Comparison of ENCODE assay signal across 10 cellular contexts in the genomic region with DNA sequence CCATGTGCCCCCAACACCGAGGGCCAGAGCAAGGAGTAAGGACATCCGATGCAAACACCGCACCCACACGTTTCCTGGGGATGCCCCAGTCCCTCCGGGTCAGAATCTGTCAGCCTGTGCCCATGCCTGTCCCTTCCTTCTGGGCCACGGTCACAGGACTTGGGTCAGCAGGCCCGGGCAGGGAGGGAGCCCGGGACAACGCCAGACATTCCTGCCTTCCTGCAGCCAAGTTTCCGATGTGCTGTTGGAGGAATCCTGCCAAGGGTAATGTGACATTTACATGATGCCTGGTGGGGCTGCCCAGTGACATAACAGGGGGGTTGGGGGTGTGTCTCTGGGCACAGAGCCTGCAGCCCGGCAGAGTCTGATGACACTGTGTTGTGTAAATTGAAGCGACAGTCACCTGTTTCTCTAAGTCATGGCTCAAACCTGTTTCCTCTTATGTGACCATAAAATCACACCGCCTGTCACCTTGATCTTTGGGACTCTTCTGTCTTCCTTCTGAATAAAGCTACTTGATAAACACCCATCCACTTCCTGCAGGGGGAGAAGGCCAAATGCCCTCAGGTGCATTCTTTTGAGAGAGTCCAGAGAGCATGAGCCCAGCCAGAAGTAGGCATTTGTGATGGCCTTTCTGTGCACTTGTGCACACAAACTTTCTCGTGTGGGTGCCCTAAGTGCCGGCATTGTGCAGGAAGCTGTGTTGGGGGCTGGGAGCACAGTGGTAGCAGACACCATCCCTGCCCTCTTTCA.
DNase-seq lines count a peak whose midpoint lies in the region; ATAC-seq and TF ChIP-seq lines count a peak whose summit lies in the region.
"Had no signal": no experiment of that assay in that cellular context is flagged by ENCODE, and none has a peak within 500 bp of the region (broad histone marks: within the 10 kb centered on the region; RNA-seq: fewer than 3 reads in every experiment).

No MANE protein-coding gene starts in this region.

- H3K27ac ChIP-seq in thyroid gland, result peak overlapping the region; percentile 37 to 85 (median 56)

- H3K36me3 Mint-ChIP-seq in WTC11, result no peaks in the 10 kb centered on the region

- H3K27me3 ChIP-seq in thyroid gland, result no peaks in the 10 kb centered on the region

- DNase-seq in NCI-H146 (lab: John Stamatoyannopoulos, UW), result peak; percentile 31
- no peak for DNase-seq in NCI-H146 treated with DMSO at 0.1 percent for 48 hours (lab: John Stamatoyannopoulos, UW; ENCODE audit: unreplicated experiment)
- no peak for DNase-seq in WTC11 (ENCODE audit: low spot score)
- peak; percentile 88 for DNase-seq in left lobe of liver (ENCODE audit: low spot score)
- DNase-seq in thyroid gland, result peak; percentile 68 to 78
- DNase-seq in cerebellar nuclear complex (lab: John Stamatoyannopoulos, UW), result no peak
- DNase-seq: activated CD4-positive, CD25-positive, alpha-beta regulatory T cell; naive thymus-derived CD4-positive, alpha-beta T cell had no signal

- intact Hi-C loops in thyroid gland (cut with DNase I), result no loop called here

- no peaks in the 10 kb centered on the region for H3K9me3 ChIP-seq in thyroid gland

- H3K4me1 Mint-ChIP-seq in WTC11, result peaks cover 28% of the 10 kb centered on the region

- TF ChIP-seq CTCF in WTC11 (IDR thresholded peaks at IDR 0.05) (no peak), thyroid gland (IDR thresholded peaks at IDR 0.05) (peak in 1 of 6 experiments; percentile 24)

- CTCF ChIA-PET in WTC11 (lab: Charles Lee), result interaction anchor here (1.0 to 3.3 kb wide), 7 partner anchors 9 to 247 kb away, joined by 3 to 24 read pairs (median 13); no protein-coding TSS in a partner anchor

- POLR2A ChIA-PET in WTC11 (lab: Charles Lee), result no interaction called here

- H3K27ac Mint-ChIP-seq in WTC11, result peak overlapping the region; percentile 48; the same call in 1 of the 2 replicates

- ATAC-seq in WTC11 (no peak), left lobe of liver (peak; percentile 57), GM18909 (IDR thresholded peaks at IDR 0.05; ENCODE audit: poor library complexity, unreplicated experiment) (no peak), GM19467 (IDR thresholded peaks at IDR 0.05; ENCODE audit: unreplicated experiment) (no peak)
- ATAC-seq: naive thymus-derived CD4-positive, alpha-beta T cell had no signal

- no peak for TF ChIP-seq POLR2A in thyroid gland (IDR thresholded peaks at IDR 0.05)

- no peak overlapping the region for H3K4me3 Mint-ChIP-seq in WTC11
- H3K4me3 Mint-ChIP-seq: naive thymus-derived CD4-positive, alpha-beta T cell had no signal

- peaks cover 20 to 22% of the 10 kb centered on the region in 2 donors for H3K4me1 ChIP-seq in thyroid gland

- H3K9me3 Mint-ChIP-seq in WTC11, result peaks cover 5% of the 10 kb centered on the region; the same call in 1 of the 2 replicates
- H3K9me3 Mint-ChIP-seq: naive thymus-derived CD4-positive, alpha-beta T cell had no signal

- no peaks in the 10 kb centered on the region for H3K36me3 ChIP-seq in thyroid gland

- no peak overlapping the region for H3K4me3 ChIP-seq in thyroid gland (replicated peaks in 1 of 3)

- no peaks in the 10 kb centered on the region for H3K27me3 Mint-ChIP-seq in WTC11 (ENCODE audit: low read depth)
- H3K27me3 Mint-ChIP-seq: naive thymus-derived CD4-positive, alpha-beta T cell had no signal

- 34 to 40% methylated on average over 15 of the region's 15 CpGs for WGBS in thyroid gland, 2 donors

TF ChIP-seq in WTC11, 78 proteins besides CTCF, POLR2A, EP300 and RAD21 (continues in another document):
- TF ChIP-seq ZNF219 (CRISPR knock-in tag; IDR thresholded peaks at IDR 0.05; ENCODE audit: borderline replicate concordance), result no peak
- TF ChIP-seq, protein P1, sequence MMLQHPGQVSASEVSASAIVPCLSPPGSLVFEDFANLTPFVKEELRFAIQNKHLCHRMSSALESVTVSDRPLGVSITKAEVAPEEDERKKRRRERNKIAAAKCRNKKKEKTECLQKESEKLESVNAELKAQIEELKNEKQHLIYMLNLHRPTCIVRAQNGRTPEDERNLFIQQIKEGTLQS (CRISPR knock-in tag; conservative IDR thresholded peaks at IDR 0.05), result no peak
- no peak for TF ChIP-seq MXD4 (CRISPR knock-in tag; IDR thresholded peaks at IDR 0.05; ENCODE audit: borderline replicate concordance)
- TF ChIP-seq, protein P2, sequence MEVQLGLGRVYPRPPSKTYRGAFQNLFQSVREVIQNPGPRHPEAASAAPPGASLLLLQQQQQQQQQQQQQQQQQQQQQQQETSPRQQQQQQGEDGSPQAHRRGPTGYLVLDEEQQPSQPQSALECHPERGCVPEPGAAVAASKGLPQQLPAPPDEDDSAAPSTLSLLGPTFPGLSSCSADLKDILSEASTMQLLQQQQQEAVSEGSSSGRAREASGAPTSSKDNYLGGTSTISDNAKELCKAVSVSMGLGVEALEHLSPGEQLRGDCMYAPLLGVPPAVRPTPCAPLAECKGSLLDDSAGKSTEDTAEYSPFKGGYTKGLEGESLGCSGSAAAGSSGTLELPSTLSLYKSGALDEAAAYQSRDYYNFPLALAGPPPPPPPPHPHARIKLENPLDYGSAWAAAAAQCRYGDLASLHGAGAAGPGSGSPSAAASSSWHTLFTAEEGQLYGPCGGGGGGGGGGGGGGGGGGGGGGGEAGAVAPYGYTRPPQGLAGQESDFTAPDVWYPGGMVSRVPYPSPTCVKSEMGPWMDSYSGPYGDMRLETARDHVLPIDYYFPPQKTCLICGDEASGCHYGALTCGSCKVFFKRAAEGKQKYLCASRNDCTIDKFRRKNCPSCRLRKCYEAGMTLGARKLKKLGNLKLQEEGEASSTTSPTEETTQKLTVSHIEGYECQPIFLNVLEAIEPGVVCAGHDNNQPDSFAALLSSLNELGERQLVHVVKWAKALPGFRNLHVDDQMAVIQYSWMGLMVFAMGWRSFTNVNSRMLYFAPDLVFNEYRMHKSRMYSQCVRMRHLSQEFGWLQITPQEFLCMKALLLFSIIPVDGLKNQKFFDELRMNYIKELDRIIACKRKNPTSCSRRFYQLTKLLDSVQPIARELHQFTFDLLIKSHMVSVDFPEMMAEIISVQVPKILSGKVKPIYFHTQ (CRISPR knock-in tag; IDR thresholded peaks at IDR 0.05), result no peak
- TF ChIP-seq ELF4 (CRISPR knock-in tag; IDR thresholded peaks at IDR 0.05; ENCODE audit: low read depth), result no peak
- no peak for TF ChIP-seq ZNF532 (CRISPR knock-in tag; IDR thresholded peaks at IDR 0.05; ENCODE audit: borderline replicate concordance)
- TF ChIP-seq, protein P3, sequence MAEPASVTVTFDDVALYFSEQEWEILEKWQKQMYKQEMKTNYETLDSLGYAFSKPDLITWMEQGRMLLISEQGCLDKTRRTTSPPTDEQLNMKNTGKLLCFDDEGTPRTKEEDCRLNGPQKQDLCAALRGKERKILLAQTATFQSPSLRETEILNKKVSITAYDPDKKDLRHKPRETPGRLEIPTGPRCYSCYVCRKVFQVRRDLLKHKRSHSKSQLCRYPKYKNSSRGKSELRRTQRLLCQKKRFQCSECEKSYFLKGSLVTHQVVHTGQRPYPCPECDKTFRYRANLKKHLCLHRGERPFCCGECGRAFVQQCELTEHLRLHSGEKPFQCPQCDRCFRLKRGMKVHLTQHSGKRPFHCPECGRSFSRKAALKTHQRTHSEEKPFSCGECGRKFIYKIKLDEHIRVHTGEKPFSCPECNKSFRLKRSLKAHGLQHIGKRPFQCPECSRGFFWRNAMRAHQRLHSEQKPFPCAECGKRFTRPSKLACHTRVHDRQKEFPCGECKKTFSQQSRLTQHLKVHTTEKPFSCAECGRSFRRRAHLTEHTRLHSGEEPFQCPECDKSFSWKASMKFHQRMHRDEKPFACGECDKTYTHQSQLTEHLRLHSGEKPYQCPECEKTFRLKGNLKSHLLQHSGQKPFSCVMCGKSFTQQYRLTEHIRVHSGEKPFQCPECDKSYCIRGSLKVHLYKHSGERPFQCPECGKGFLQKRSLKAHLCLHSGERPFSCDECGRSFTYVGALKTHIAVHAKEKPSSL (CRISPR knock-in tag; conservative IDR thresholded peaks at IDR 0.05), result no peak
- TF ChIP-seq, protein P4, sequence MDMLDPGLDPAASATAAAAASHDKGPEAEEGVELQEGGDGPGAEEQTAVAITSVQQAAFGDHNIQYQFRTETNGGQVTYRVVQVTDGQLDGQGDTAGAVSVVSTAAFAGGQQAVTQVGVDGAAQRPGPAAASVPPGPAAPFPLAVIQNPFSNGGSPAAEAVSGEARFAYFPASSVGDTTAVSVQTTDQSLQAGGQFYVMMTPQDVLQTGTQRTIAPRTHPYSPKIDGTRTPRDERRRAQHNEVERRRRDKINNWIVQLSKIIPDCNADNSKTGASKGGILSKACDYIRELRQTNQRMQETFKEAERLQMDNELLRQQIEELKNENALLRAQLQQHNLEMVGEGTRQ (CRISPR knock-in tag; IDR thresholded peaks at IDR 0.05), result no peak
- TF ChIP-seq SMAD3 (CRISPR knock-in tag; IDR thresholded peaks at IDR 0.05; ENCODE audit: borderline replicate concordance), result no peak

Comparison
In these comparisons a context has a peak if more than half of its experiments do, and no peak if none do; other contexts are left out.
1. DNase-seq: peak in NCI-H146 (single experiment), left lobe of liver (single experiment) and thyroid gland (2 of 2); none in NCI-H146 treated with DMSO at 0.1 percent for 48 hours (single experiment), WTC11 (single experiment) and cerebellar nuclear complex (0 of 2).